1 cellular context compared by ENCODE assay signal in genomic region chr5:77211013-77211690, GRCh38.
TF ChIP-seq lines count a peak whose summit lies in the region.

No MANE protein-coding gene starts in this region.

TF ChIP-seq in SK-N-SH, 30 proteins besides CTCF, POLR2A, EP300 and RAD21 (continued from another document):
- TF ChIP-seq ELF1 (IDR thresholded peaks at IDR 0.05) (no peak), TCF12 (IDR thresholded peaks at IDR 0.05) (no peak), GATA2 (CRISPR knock-in tag; IDR thresholded peaks at IDR 0.05) (no peak), RCOR1 (IDR thresholded peaks at IDR 0.05; ENCODE audit: low read length) (no peak), JUND (IDR thresholded peaks at IDR 0.05) (no peak), TEAD4 (IDR thresholded peaks at IDR 0.05; ENCODE audit: borderline replicate concordance, insufficient read depth) (no peak), SIN3A (IDR thresholded peaks at IDR 0.05; ENCODE audit: borderline replicate concordance, low read depth, low read length) (no peak), POLR2AphosphoS5 (IDR thresholded peaks at IDR 0.05; ENCODE audit: low read depth, low read length) (no peak), FOXM1 (IDR thresholded peaks at IDR 0.05; ENCODE audit: low read depth) (no peak), RFX5 (IDR thresholded peaks at IDR 0.05; ENCODE audit: low read length) (no peak), NFIC (IDR thresholded peaks at IDR 0.05; ENCODE audit: borderline replicate concordance) (no peak)
- TF ChIP-seq, protein P1, sequence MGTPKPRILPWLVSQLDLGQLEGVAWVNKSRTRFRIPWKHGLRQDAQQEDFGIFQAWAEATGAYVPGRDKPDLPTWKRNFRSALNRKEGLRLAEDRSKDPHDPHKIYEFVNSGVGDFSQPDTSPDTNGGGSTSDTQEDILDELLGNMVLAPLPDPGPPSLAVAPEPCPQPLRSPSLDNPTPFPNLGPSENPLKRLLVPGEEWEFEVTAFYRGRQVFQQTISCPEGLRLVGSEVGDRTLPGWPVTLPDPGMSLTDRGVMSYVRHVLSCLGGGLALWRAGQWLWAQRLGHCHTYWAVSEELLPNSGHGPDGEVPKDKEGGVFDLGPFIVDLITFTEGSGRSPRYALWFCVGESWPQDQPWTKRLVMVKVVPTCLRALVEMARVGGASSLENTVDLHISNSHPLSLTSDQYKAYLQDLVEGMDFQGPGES (IDR thresholded peaks at IDR 0.05; ENCODE audit: low read depth, low read length) = no peak
- TF ChIP-seq, protein P2, sequence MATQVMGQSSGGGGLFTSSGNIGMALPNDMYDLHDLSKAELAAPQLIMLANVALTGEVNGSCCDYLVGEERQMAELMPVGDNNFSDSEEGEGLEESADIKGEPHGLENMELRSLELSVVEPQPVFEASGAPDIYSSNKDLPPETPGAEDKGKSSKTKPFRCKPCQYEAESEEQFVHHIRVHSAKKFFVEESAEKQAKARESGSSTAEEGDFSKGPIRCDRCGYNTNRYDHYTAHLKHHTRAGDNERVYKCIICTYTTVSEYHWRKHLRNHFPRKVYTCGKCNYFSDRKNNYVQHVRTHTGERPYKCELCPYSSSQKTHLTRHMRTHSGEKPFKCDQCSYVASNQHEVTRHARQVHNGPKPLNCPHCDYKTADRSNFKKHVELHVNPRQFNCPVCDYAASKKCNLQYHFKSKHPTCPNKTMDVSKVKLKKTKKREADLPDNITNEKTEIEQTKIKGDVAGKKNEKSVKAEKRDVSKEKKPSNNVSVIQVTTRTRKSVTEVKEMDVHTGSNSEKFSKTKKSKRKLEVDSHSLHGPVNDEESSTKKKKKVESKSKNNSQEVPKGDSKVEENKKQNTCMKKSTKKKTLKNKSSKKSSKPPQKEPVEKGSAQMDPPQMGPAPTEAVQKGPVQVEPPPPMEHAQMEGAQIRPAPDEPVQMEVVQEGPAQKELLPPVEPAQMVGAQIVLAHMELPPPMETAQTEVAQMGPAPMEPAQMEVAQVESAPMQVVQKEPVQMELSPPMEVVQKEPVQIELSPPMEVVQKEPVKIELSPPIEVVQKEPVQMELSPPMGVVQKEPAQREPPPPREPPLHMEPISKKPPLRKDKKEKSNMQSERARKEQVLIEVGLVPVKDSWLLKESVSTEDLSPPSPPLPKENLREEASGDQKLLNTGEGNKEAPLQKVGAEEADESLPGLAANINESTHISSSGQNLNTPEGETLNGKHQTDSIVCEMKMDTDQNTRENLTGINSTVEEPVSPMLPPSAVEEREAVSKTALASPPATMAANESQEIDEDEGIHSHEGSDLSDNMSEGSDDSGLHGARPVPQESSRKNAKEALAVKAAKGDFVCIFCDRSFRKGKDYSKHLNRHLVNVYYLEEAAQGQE (IDR thresholded peaks at IDR 0.05; ENCODE audit: low read depth, low read length) = no peak
- TF ChIP-seq, protein P3, sequence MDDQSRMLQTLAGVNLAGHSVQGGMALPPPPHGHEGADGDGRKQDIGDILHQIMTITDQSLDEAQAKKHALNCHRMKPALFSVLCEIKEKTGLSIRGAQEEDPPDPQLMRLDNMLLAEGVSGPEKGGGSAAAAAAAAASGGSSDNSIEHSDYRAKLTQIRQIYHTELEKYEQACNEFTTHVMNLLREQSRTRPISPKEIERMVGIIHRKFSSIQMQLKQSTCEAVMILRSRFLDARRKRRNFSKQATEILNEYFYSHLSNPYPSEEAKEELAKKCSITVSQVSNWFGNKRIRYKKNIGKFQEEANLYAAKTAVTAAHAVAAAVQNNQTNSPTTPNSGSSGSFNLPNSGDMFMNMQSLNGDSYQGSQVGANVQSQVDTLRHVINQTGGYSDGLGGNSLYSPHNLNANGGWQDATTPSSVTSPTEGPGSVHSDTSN (IDR thresholded peaks at IDR 0.05) = no peak
